Comparison of ENCODE assay signal across 8 cellular contexts in genomic region chr17:40290629-40291296, GRCh38. TPM values are rescaled to one million over a fixed set of nuclear protein-coding genes. Genes with fewer than 3 reads are reported as not detected.
DNase-seq lines count a peak whose midpoint lies in the region; ATAC-seq and TF ChIP-seq lines count a peak whose summit lies in the region.

No MANE protein-coding gene starts in this region.

- ATAC-seq in omental fat pad (ENCODE audit: low FRiP score) (peak; percentile 69), HG02623 (IDR thresholded peaks at IDR 0.05; ENCODE audit: unreplicated experiment) (no peak), GM21423 (IDR thresholded peaks at IDR 0.05; ENCODE audit: unreplicated experiment) (no peak)

- peak overlapping the region; percentile 51 for H3K27ac ChIP-seq in epithelial cell of prostate

- no peak for TF ChIP-seq CTCF in omental fat pad (IDR thresholded peaks at IDR 0.05)

- DNase-seq in NOMO-1 treated with DMSO at 0.1 percent for 48 hours (lab: John Stamatoyannopoulos, UW; ENCODE audit: unreplicated experiment) (peak; percentile 68), NOMO-1 treated with dmso at 0.1 percent for 144 hours (lab: John Stamatoyannopoulos, UW; ENCODE audit: unreplicated experiment) (no peak), LHCN-M2 (ENCODE audit: low read depth) (peak; percentile 84), SKM-1 treated with dmso at 0.1 percent for 144 hours (lab: John Stamatoyannopoulos, UW; ENCODE audit: unreplicated experiment) (peak; percentile 56), epithelial cell of prostate (ENCODE audit: low read depth, low spot score) (peak; percentile 64), omental fat pad (ENCODE audit: low spot score) (no peak)

RNA-seq across cellular contexts. Expression of gene CDC6, which starts 3.1 kb away (rescaled TPM):
- total RNA-seq in LHCN-M2 (2014; rRNA removed) (43.2 and 46.6 TPM in 2 replicates), omental fat pad (1 to 10 TPM in 2 of 4 donors, under 1 TPM in 2; 0.56 to 4.3 (median 1.7) TPM)
- polyA plus RNA-seq in LHCN-M2 (2012) = 22.5 TPM

RNA-seq across cellular contexts. Expression of gene RARA, which starts 18.2 kb away (rescaled TPM):
- total RNA-seq in LHCN-M2 (2014; rRNA removed) (24.2 and 29.6 TPM in 2 replicates), omental fat pad (10 to 100 TPM; 26.7 to 61.5 (median 35.9) TPM)
- polyA plus RNA-seq in LHCN-M2 (2012) = 38.8 TPM

Comparison
In these comparisons a context has a peak if more than half of its experiments do, and no peak if none do; other contexts are left out.
1. DNase-seq: peak in NOMO-1 treated with DMSO at 0.1 percent for 48 hours (single experiment), LHCN-M2 (single experiment), SKM-1 treated with dmso at 0.1 percent for 144 hours (single experiment) and epithelial cell of prostate (single experiment); none in NOMO-1 treated with dmso at 0.1 percent for 144 hours (single experiment) and omental fat pad (single experiment).